ENCODE assay signal across 21 cellular contexts in genomic region chr14:62076825-62077660, GRCh38.
DNase-seq lines count a peak whose midpoint lies in the region; ATAC-seq, FAIRE-seq and TF ChIP-seq lines count a peak whose summit lies in the region.
"Had no signal": no experiment of that assay in that cellular context is flagged by ENCODE, and none has a peak within 500 bp of the region (broad histone marks: within the 10 kb centered on the region; RNA-seq: fewer than 3 reads in every experiment).

No MANE protein-coding gene starts in this region.

- no peak for DNase-seq in CD8-positive, alpha-beta memory T cell
- DNase-seq in GM18507 (ENCODE audit: extremely low spot score, insufficient read length, low read depth) (no peak), OCI-LY7 (ENCODE audit: low spot score) (no peak), SHP77 (lab: John Stamatoyannopoulos, UW) (no peak), osteocyte (ENCODE audit: extremely low spot score, unreplicated experiment) (no peak)
- no peak for DNase-seq in naive thymus-derived CD4-positive, alpha-beta T cell
- DNase-seq: BE2C; DMS53; effector CD4-positive, alpha-beta T cell; Kasumi-1; lower lobe of right lung; NCI-H146; NCI-H345; OCI-M1; SJCRH30; stimulated activated CD4-positive, alpha-beta T cell treated with anti-CD3 and anti-CD28 coated beads, Interleukin-4, amount 100 ng/mL, for 24 hours; T1000; tibial artery had no signal

- no peaks in the 10 kb centered on the region for H3K9me3 ChIP-seq in CD8-positive, alpha-beta memory T cell (ENCODE audit: low read length)
- no peaks in the 10 kb centered on the region for H3K9me3 ChIP-seq in OCI-LY7 (ENCODE audit: low read length)
- H3K9me3 ChIP-seq in naive thymus-derived CD4-positive, alpha-beta T cell (ENCODE audit: control insufficient read depth in 2 of 3, low read length in 3 of 3), result no peaks in the 10 kb centered on the region
- H3K9me3 ChIP-seq: BE2C, lower lobe of right lung, SJCRH30, tibial artery had no signal

- no peaks in the 10 kb centered on the region for H3K36me3 Mint-ChIP-seq in CD8-positive, alpha-beta memory T cell
- H3K36me3 Mint-ChIP-seq in naive thymus-derived CD4-positive, alpha-beta T cell, result no peaks in the 10 kb centered on the region
- H3K36me3 Mint-ChIP-seq in osteocyte (ENCODE audit: unreplicated experiment), result no peaks in the 10 kb centered on the region

- no peak overlapping the region for H3K27ac ChIP-seq in CD8-positive, alpha-beta memory T cell (ENCODE audit: low read depth, low read length)
- H3K27ac ChIP-seq in OCI-LY7 (ENCODE audit: low read depth, low read length, poor library complexity, severe bottlenecking), result peak overlapping the region; percentile 88
- H3K27ac ChIP-seq in naive thymus-derived CD4-positive, alpha-beta T cell (ENCODE audit: low read depth, low read length), result no peak overlapping the region
- H3K27ac ChIP-seq: lower lobe of right lung, SJCRH30, tibial artery had no signal

- intact Hi-C loops in OCI-LY7 (cut with micrococcal nuclease; ENCODE audit: unreplicated experiment), result no loop called here
- intact Hi-C loops in naive thymus-derived CD4-positive, alpha-beta T cell (cut with micrococcal nuclease), result no loop called here

- peak overlapping the region in 6 of 7 donors; percentile 21 to 52 (median 41) for H3K4me3 Mint-ChIP-seq in CD8-positive, alpha-beta memory T cell
- peak overlapping the region in 9 of 10 donors; percentile 20 to 72 (median 55) for H3K4me3 Mint-ChIP-seq in naive thymus-derived CD4-positive, alpha-beta T cell
- no peak overlapping the region for H3K4me3 Mint-ChIP-seq in osteocyte (ENCODE audit: unreplicated experiment)
- H3K4me3 Mint-ChIP-seq: activated CD4-positive, alpha-beta T cell treated with anti-CD3 and anti-CD28 coated beads for 36 hours had no signal

- no peak for ATAC-seq in naive thymus-derived CD4-positive, alpha-beta T cell
- no peak for ATAC-seq in GM21619 (IDR thresholded peaks at IDR 0.05; ENCODE audit: unreplicated experiment)
- ATAC-seq: activated CD4-positive, alpha-beta T cell treated with anti-CD3 and anti-CD28 coated beads for 36 hours; HCT116; lower lobe of right lung had no signal

- no peaks in the 10 kb centered on the region for H3K79me2 ChIP-seq in OCI-LY7 (ENCODE audit: insufficient read depth, low read depth, low read length)

- H3K27me3 Mint-ChIP-seq in CD8-positive, alpha-beta memory T cell, result peaks cover 0 to 4% of the 10 kb centered on the region in 2 donors
- peaks cover 0 to 7% (median 0%) of the 10 kb centered on the region in 5 donors for H3K27me3 Mint-ChIP-seq in naive thymus-derived CD4-positive, alpha-beta T cell
- H3K27me3 Mint-ChIP-seq in osteocyte (ENCODE audit: unreplicated experiment), result peaks cover 4% of the 10 kb centered on the region
- H3K27me3 Mint-ChIP-seq: activated CD4-positive, alpha-beta T cell treated with anti-CD3 and anti-CD28 coated beads for 36 hours had no signal

- H3K27ac Mint-ChIP-seq in CD8-positive, alpha-beta memory T cell, result peak overlapping the region in 6 of 8 donors; percentile 39 to 77 (median 68)
- peak overlapping the region in 7 of 9 donors; percentile 12 to 76 (median 65) for H3K27ac Mint-ChIP-seq in naive thymus-derived CD4-positive, alpha-beta T cell
- no peak overlapping the region for H3K27ac Mint-ChIP-seq in osteocyte (ENCODE audit: unreplicated experiment)
- H3K27ac Mint-ChIP-seq: activated CD4-positive, alpha-beta T cell treated with anti-CD3 and anti-CD28 coated beads for 36 hours had no signal

- CTCF ChIA-PET in CD8-positive, alpha-beta memory T cell (lab: Charles Lee), result interaction anchor here (1.6 kb wide), 1 partner anchor 17 kb away, joined by 3 read pairs; no protein-coding TSS in a partner anchor
- CTCF ChIA-PET in OCI-LY7 (lab: Charles Lee; ENCODE audit: unreplicated experiment), result interaction anchor here (0.7 to 1.4 kb wide), 6 partner anchors 8 to 239 kb away, joined by 3 to 6 read pairs (median 3); no protein-coding TSS in a partner anchor
- CTCF ChIA-PET in naive thymus-derived CD4-positive, alpha-beta T cell (lab: Charles Lee), result interaction anchor here (1.4 kb wide), 1 partner anchor 49 kb away, joined by 4 read pairs; no protein-coding TSS in a partner anchor

- FAIRE-seq in GM18507 (lab: Jason Lieb, UNC), result peak; percentile 38

- POLR2A ChIA-PET in CD8-positive, alpha-beta memory T cell (lab: Charles Lee), result no interaction called here
- POLR2A ChIA-PET in OCI-LY7 (lab: Charles Lee), result interaction anchor here (0.6 to 4.7 kb wide), 20 partner anchors 9 to 1564 kb away, joined by 3 to 28 read pairs (median 4); no protein-coding TSS in a partner anchor
- POLR2A ChIA-PET in naive thymus-derived CD4-positive, alpha-beta T cell (lab: Charles Lee), result no interaction called here

- peaks cover 29 to 36% (median 30%) of the 10 kb centered on the region in 3 donors for H3K4me1 Mint-ChIP-seq in CD8-positive, alpha-beta memory T cell
- H3K4me1 Mint-ChIP-seq in naive thymus-derived CD4-positive, alpha-beta T cell, result peaks cover 7 to 50% (median 38%) of the 10 kb centered on the region in 7 donors
- no peaks in the 10 kb centered on the region for H3K4me1 Mint-ChIP-seq in osteocyte (ENCODE audit: unreplicated experiment)

- BruUV-seq in OCI-LY7 (replicated peaks; lab: Mats Ljungman, UMichigan), result no TSS peak

- peak overlapping the region; percentile 71 for H3K4me2 ChIP-seq in OCI-LY7 (ENCODE audit: low read length)

- no peaks in the 10 kb centered on the region for H4K20me1 ChIP-seq in OCI-LY7 (ENCODE audit: insufficient read depth, low read length)

- H3K9me2 ChIP-seq in OCI-LY7 (ENCODE audit: insufficient read depth, low read length), result no peaks in the 10 kb centered on the region

- H3K36me3 ChIP-seq in CD8-positive, alpha-beta memory T cell (ENCODE audit: insufficient read depth, low read length), result no peaks in the 10 kb centered on the region
- H3K36me3 ChIP-seq in OCI-LY7 (ENCODE audit: insufficient read depth, low read length), result no peaks in the 10 kb centered on the region
- no peaks in the 10 kb centered on the region for H3K36me3 ChIP-seq in naive thymus-derived CD4-positive, alpha-beta T cell (ENCODE audit: control insufficient read depth in 2 of 3, insufficient read depth in 3 of 3, low read length in 3 of 3)
- H3K36me3 ChIP-seq: BE2C, lower lobe of right lung, SJCRH30, tibial artery had no signal

- no peak overlapping the region for H3K4me3 ChIP-seq in CD8-positive, alpha-beta memory T cell (ENCODE audit: low read length)
- peak overlapping the region; percentile 20 for H3K4me3 ChIP-seq in OCI-LY7 (ENCODE audit: low read depth, low read length, poor library complexity, severe bottlenecking)
- H3K4me3 ChIP-seq in naive thymus-derived CD4-positive, alpha-beta T cell (ENCODE audit: low read length), result no peak overlapping the region
- H3K4me3 ChIP-seq: lower lobe of right lung, SJCRH30, tibial artery had no signal

- peaks cover 22% of the 10 kb centered on the region for H3K4me1 ChIP-seq in CD8-positive, alpha-beta memory T cell (ENCODE audit: insufficient read depth, low read length)
- peaks cover 60% of the 10 kb centered on the region for H3K4me1 ChIP-seq in OCI-LY7 (ENCODE audit: insufficient read depth, low read length, poor library complexity, severe bottlenecking)
- peaks cover 17 to 19% of the 10 kb centered on the region in 2 donors for H3K4me1 ChIP-seq in naive thymus-derived CD4-positive, alpha-beta T cell (ENCODE audit: control insufficient read depth in 2 of 2, insufficient read depth in 2 of 2, low read length in 2 of 2)
- H3K4me1 ChIP-seq: BE2C, lower lobe of right lung, SJCRH30, tibial artery had no signal

- TF ChIP-seq CTCF in OCI-LY7 (conservative IDR thresholded peaks at IDR 0.05; ENCODE audit: low read length) (no peak), osteocyte (IDR thresholded peaks at IDR 0.05) (no peak)

- H3K27me3 ChIP-seq in CD8-positive, alpha-beta memory T cell (ENCODE audit: insufficient read depth, low read length, poor library complexity, severe bottlenecking), result no peaks in the 10 kb centered on the region
- H3K27me3 ChIP-seq in naive thymus-derived CD4-positive, alpha-beta T cell (ENCODE audit: control insufficient read depth in 2 of 2, insufficient read depth in 2 of 2, low read length in 2 of 2), result no peaks in the 10 kb centered on the region
- H3K27me3 ChIP-seq: SJCRH30, tibial artery had no signal

- no peaks in the 10 kb centered on the region for H3K9me3 Mint-ChIP-seq in CD8-positive, alpha-beta memory T cell
- no peaks in the 10 kb centered on the region for H3K9me3 Mint-ChIP-seq in naive thymus-derived CD4-positive, alpha-beta T cell
- H3K9me3 Mint-ChIP-seq in osteocyte (ENCODE audit: unreplicated experiment), result no peaks in the 10 kb centered on the region

- peak overlapping the region; percentile 65 for H2AFZ ChIP-seq in OCI-LY7 (ENCODE audit: low read length)
